ENCODE assay signal across 8 cellular contexts in the genomic region with DNA sequence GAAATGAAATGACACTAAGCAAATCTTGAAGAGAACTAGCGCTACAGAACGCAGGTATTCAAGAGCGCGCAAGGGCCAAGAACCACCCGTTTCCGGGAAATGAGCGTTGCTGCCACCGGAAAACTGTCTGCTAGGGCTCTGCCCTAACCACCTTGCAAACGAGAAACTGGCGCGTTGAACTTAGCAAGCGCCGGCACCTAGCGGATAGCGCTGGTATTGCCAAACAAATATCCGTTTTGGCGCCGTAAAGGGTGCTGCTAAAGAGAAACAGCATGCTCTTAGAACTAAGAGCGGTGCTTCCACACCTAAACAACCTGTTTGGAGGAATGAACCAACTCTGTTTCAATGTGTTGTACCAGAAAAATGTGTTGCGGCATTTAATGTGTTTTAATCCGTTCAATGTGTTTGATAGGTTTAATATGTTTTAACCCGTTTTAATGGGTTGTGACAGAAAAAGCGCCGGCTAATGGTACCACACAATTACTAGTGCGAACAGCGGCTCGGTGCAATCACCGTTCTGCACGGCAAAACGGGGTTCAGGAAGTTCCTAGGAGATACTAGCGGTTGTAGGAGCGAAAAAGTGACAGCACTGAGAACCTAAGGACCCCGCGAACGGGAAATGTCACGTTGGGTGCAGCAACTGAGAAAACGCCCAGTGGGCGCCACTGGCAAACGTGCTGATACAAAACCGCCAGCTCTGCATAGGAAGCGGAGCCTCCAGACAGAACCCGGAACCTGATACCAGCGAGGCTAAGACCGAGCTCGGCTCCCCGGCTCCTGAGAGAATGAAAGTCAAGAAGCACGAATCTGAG. TPM values are rescaled to one million over a fixed set of nuclear protein-coding genes. Genes with fewer than 3 reads are reported as not detected.
DNase-seq lines count a peak whose midpoint lies in the region; ATAC-seq, FAIRE-seq and TF ChIP-seq lines count a peak whose summit lies in the region.

A gene with protein sequence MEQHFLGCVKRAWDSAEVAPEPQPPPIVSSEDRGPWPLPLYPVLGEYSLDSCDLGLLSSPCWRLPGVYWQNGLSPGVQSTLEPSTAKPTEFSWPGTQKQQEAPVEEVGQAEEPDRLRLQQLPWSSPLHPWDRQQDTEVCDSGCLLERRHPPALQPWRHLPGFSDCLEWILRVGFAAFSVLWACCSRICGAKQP (minus strand): TSS at position 33 of the 812 bp plus-strand sequence. CDS start 273 bp downstream, outside the sequence.

- H3K27ac ChIP-seq in adipose tissue (ENCODE audit: low read depth, low read length) = peak within 1 kb of the TSS; percentile 82

- intact Hi-C loops in left ventricle myocardium superior (cut with micrococcal nuclease) = no loop called here

- peak; percentile 93 for FAIRE-seq in GM12891 (lab: Jason Lieb, UNC)

- 2 to 7% (median 2%) methylated on average over 47 of the region's 47 CpGs for WGBS in adipose tissue, 3 donors

- no peak for TF ChIP-seq POLR2A in GM12891 (IDR thresholded peaks at IDR 0.05; ENCODE audit: low read depth, low read length)

- DNase-seq in GM12891 (ENCODE audit: insufficient read length, low spot score) = no peak
- peak; percentile 62 for DNase-seq in NCI-H146 (lab: John Stamatoyannopoulos, UW)
- peak; percentile 91 for DNase-seq in T follicular helper cell (ENCODE audit: low read depth)
- DNase-seq in left ventricle myocardium superior = peak; percentile 85
- peak; percentile 84 for DNase-seq in putamen (ENCODE audit: low spot score)
- no peak for DNase-seq in cerebellar nuclear complex (lab: John Stamatoyannopoulos, UW)

- ATAC-seq in HG02852 (IDR thresholded peaks at IDR 0.05; ENCODE audit: unreplicated experiment) (peak; percentile 41), left ventricle myocardium superior (peak; percentile 65)

TF ChIP-seq in GM12891, 5 proteins besides CTCF, POLR2A, EP300 and RAD21:
- TF ChIP-seq PAX5 (IDR thresholded peaks at IDR 0.05; ENCODE audit: insufficient read depth, low read length, severe bottlenecking) (peak; percentile 49), POLR2AphosphoS5 (IDR thresholded peaks at IDR 0.05; ENCODE audit: low read depth, low read length) (no peak), TAF1 (IDR thresholded peaks at IDR 0.05; ENCODE audit: low read depth, low read length) (0 out of 2 replicates have a peak, but pooled peaks have one; percentile 19), SPI1 (IDR thresholded peaks at IDR 0.05; ENCODE audit: low read depth, low read length) (no peak), POU2F2 (IDR thresholded peaks at IDR 0.05; ENCODE audit: low read depth, low read length) (peak; percentile 45; the same call in 1 of the 2 replicates)
TF ChIP-seq in GM12891: peak in this region for 3.

RNA-seq across cellular contexts. Expression of the gene that starts here (rescaled TPM):
- 2.3 TPM for polyA plus RNA-seq in GM12891 (2012; ENCODE audit: low read depth, missing spikeins)
- 1 to 10 TPM; 1.1 to 5.8 (median 3.1) TPM for polyA plus RNA-seq in adipose tissue
- 1.2 TPM for total RNA-seq in left ventricle myocardium superior

Comparison
In these comparisons a context has a peak if more than half of its experiments do, and no peak if none do; other contexts are left out.
1. DNase-seq: peak in NCI-H146 (single experiment), T follicular helper cell (single experiment), left ventricle myocardium superior (single experiment) and putamen (single experiment); none in GM12891 (single experiment) and cerebellar nuclear complex (0 of 2).